In genomic region chr17:31788956-31789355, GRCh38 we compare ENCODE assay signal across 18 cellular contexts.
DNase-seq lines count a peak whose midpoint lies in the region; ATAC-seq and TF ChIP-seq lines count a peak whose summit lies in the region.
"Had no signal": no experiment of that assay in that cellular context is flagged by ENCODE, and none has a peak within 500 bp of the region (broad histone marks: within the 10 kb centered on the region; RNA-seq: fewer than 3 reads in every experiment).

No MANE protein-coding gene starts in this region.

- TF ChIP-seq POLR2A in esophagus squamous epithelium (IDR thresholded peaks at IDR 0.05), result no peak

- ATAC-seq in GM18868 (IDR thresholded peaks at IDR 0.05; ENCODE audit: unreplicated experiment), result no peak
- ATAC-seq: left colon; stimulated activated effector memory CD8-positive, alpha-beta T cell treated with anti-CD3 and anti-CD28 coated beads, Interleukin-12 subunit alpha, Interleukin-12 subunit beta, amount 100 ng/mL, for 72 hours had no signal

- H3K4me1 Mint-ChIP-seq in HFFc6 (ENCODE audit: low read depth), result peaks cover 30% of the 10 kb centered on the region
- H3K4me1 Mint-ChIP-seq: central memory CD8-positive, alpha-beta T cell; stimulated activated effector memory CD8-positive, alpha-beta T cell treated with anti-CD3 and anti-CD28 coated beads, Interleukin-12 subunit alpha, Interleukin-12 subunit beta, amount 100 ng/mL, for 72 hours had no signal

- H3K9me3 ChIP-seq in esophagus squamous epithelium, result no peaks in the 10 kb centered on the region
- H3K9me3 ChIP-seq: neutrophil had no signal

- H3K4me1 ChIP-seq in esophagus squamous epithelium, result peaks cover 8 to 20% (median 14%) of the 10 kb centered on the region in 3 donors
- H3K4me1 ChIP-seq in rectal smooth muscle tissue (ENCODE audit: control insufficient read depth, insufficient read depth, low read length), result peaks cover 3% of the 10 kb centered on the region

- WGBS in esophagus squamous epithelium, 2 donors, result 81 to 82% methylated on average over 2 to 4 of the region's 4 CpGs

- H3K36me3 ChIP-seq in esophagus squamous epithelium (no peaks in the 10 kb centered on the region), rectal smooth muscle tissue (ENCODE audit: control insufficient read depth, insufficient read depth, low read length) (no peaks in the 10 kb centered on the region)
- H3K36me3 ChIP-seq: neutrophil had no signal

- H3K27me3 Mint-ChIP-seq in HFFc6 (ENCODE audit: insufficient read depth), result no peaks in the 10 kb centered on the region; the same call in 1 of the 2 replicates

- TF ChIP-seq CTCF in HFFc6 (IDR thresholded peaks at IDR 0.05) (no peak), esophagus squamous epithelium (IDR thresholded peaks at IDR 0.05) (no peak)

- intact Hi-C loops in esophagus squamous epithelium (cut with DNase I), result no loop called here

- H3K9ac ChIP-seq in rectal smooth muscle tissue (ENCODE audit: low read length), result no peak overlapping the region

- H3K4me3 ChIP-seq in esophagus squamous epithelium (no peak overlapping the region), rectal smooth muscle tissue (ENCODE audit: low read length) (no peak overlapping the region)
- H3K4me3 ChIP-seq: SK-N-MC had no signal

- H3K27me3 ChIP-seq in esophagus squamous epithelium (no peaks in the 10 kb centered on the region), rectal smooth muscle tissue (ENCODE audit: control insufficient read depth, insufficient read depth, low read length) (no peaks in the 10 kb centered on the region)
- H3K27me3 ChIP-seq: neutrophil had no signal

- H3K9me3 Mint-ChIP-seq in HFFc6, result 0 out of 2 replicates have a peak, but pooled peaks cover 5% of the 10 kb centered on the region
- H3K9me3 Mint-ChIP-seq: central memory CD8-positive, alpha-beta T cell; stimulated activated effector memory CD8-positive, alpha-beta T cell treated with anti-CD3 and anti-CD28 coated beads, Interleukin-12 subunit alpha, Interleukin-12 subunit beta, amount 100 ng/mL, for 72 hours; type B pancreatic cell had no signal

- H3K27ac ChIP-seq in esophagus squamous epithelium (peak overlapping the region in 3 of 4 donors; percentile 9 to 79 (median 74)), rectal smooth muscle tissue (ENCODE audit: low read depth, low read length) (peak overlapping the region; percentile 37)
- H3K27ac ChIP-seq: neutrophil, SK-N-MC had no signal

- H3K36me3 Mint-ChIP-seq in HFFc6 (ENCODE audit: low read depth), result peaks cover 8% of the 10 kb centered on the region
- H3K36me3 Mint-ChIP-seq: stimulated activated effector memory CD8-positive, alpha-beta T cell treated with anti-CD3 and anti-CD28 coated beads, Interleukin-12 subunit alpha, Interleukin-12 subunit beta, amount 100 ng/mL, for 72 hours; type B pancreatic cell had no signal

- H3K4me3 Mint-ChIP-seq in HFFc6, result no peak overlapping the region
- H3K4me3 Mint-ChIP-seq: central memory CD8-positive, alpha-beta T cell; stimulated activated effector memory CD8-positive, alpha-beta T cell treated with anti-CD3 and anti-CD28 coated beads, Interleukin-12 subunit alpha, Interleukin-12 subunit beta, amount 100 ng/mL, for 72 hours; type B pancreatic cell had no signal

- DNase-seq in AG20443 (ENCODE audit: low spot score) (peak; percentile 58), HFFc6 (peak; percentile 39), esophagus squamous epithelium (lab: John Stamatoyannopoulos, UW) (no peak), HPDE6-E6E7 (ENCODE audit: extremely low spot score) (no peak), SKM-1 (lab: John Stamatoyannopoulos, UW; ENCODE audit: unreplicated experiment) (no peak), DMS79 treated with DMSO at 0.1 percent for 48 hours (lab: John Stamatoyannopoulos, UW) (no peak)
- DNase-seq: activated CD4-positive, alpha-beta T cell treated with anti-CD3 and anti-CD28 coated beads for 1 hour; MM.1S; NCI-H82; retina had no signal

- H3K27ac Mint-ChIP-seq in HFFc6, result peak overlapping the region; percentile 89
- H3K27ac Mint-ChIP-seq: stimulated activated effector memory CD8-positive, alpha-beta T cell treated with anti-CD3 and anti-CD28 coated beads, Interleukin-12 subunit alpha, Interleukin-12 subunit beta, amount 100 ng/mL, for 72 hours; type B pancreatic cell had no signal

Comparison
In these comparisons a context has a peak if more than half of its experiments do, and no peak if none do; other contexts are left out.
1. DNase-seq: peak in AG20443 (single experiment) and HFFc6 (single experiment); none in esophagus squamous epithelium (single experiment), HPDE6-E6E7 (single experiment), SKM-1 (single experiment) and DMS79 treated with DMSO at 0.1 percent for 48 hours (single experiment).